ENCODE assay signal across 8 cellular contexts in genomic region chr15:32844118-32844711, GRCh38.
DNase-seq lines count a peak whose midpoint lies in the region; ATAC-seq and TF ChIP-seq lines count a peak whose summit lies in the region.

No MANE protein-coding gene starts in this region.

- H3K4me3 ChIP-seq in DND-41 (ENCODE audit: low read depth in 1 of 2, low read length in 2 of 2) (no peak overlapping the region), LNCaP clone FGC (ENCODE audit: low read depth, low read length) (no peak overlapping the region), ascending aorta (no peak overlapping the region), lung (no peak overlapping the region)

- no peak overlapping the region for H2AFZ ChIP-seq in DND-41 (ENCODE audit: low read depth, low read length)

- 78 to 82% methylated on average over 2 of the region's 2 CpGs for WGBS in lung, 2 donors

- no peaks in the 10 kb centered on the region for H4K20me1 ChIP-seq in DND-41 (ENCODE audit: insufficient read depth, low read length)

- peaks cover 3% of the 10 kb centered on the region for H3K27me3 ChIP-seq in DND-41 (ENCODE audit: insufficient read depth, low read length, poor library complexity)
- H3K27me3 ChIP-seq in ascending aorta, result no peaks in the 10 kb centered on the region
- no peaks in the 10 kb centered on the region for H3K27me3 ChIP-seq in lung (ENCODE audit: control insufficient read depth, insufficient read depth)

- no peak for DNase-seq in DND-41
- no peak for DNase-seq in LNCaP clone FGC (ENCODE audit: low read depth)
- DNase-seq in ascending aorta (ENCODE audit: low spot score in 2 of 2), result no peak
- DNase-seq in lung (ENCODE audit: low spot score), result no peak
- DNase-seq in cerebellum (ENCODE audit: low spot score), result no peak
- no peak for DNase-seq in NCI-H146 treated with DMSO at 0.1 percent for 48 hours (lab: John Stamatoyannopoulos, UW; ENCODE audit: unreplicated experiment)
- DNase-seq in activated CD4-positive, alpha-beta T cell treated with anti-CD3 and anti-CD28 coated beads, Interleukin-2, amount 50 U/mL, for 4 hours, result no peak

- H3K9me3 ChIP-seq in DND-41 (ENCODE audit: insufficient read depth, low read length, severe bottlenecking) (no peaks in the 10 kb centered on the region), ascending aorta (no peaks in the 10 kb centered on the region), lung (ENCODE audit: control insufficient read depth in 2 of 2, insufficient read depth in 1 of 2, low read length in 1 of 2) (peaks cover 0 to 2% of the 10 kb centered on the region in 2 donors)

- no peaks in the 10 kb centered on the region for H3K4me1 ChIP-seq in DND-41 (ENCODE audit: insufficient read depth, low read length)
- H3K4me1 ChIP-seq in ascending aorta, result no peaks in the 10 kb centered on the region
- no peaks in the 10 kb centered on the region for H3K4me1 ChIP-seq in lung (ENCODE audit: control insufficient read depth in 2 of 2, insufficient read depth in 2 of 2, low read length in 2 of 2)

- no peaks in the 10 kb centered on the region for H3K79me2 ChIP-seq in DND-41 (ENCODE audit: insufficient read depth, low read length)

- intact Hi-C loops in ascending aorta (cut with DNase I), result loop anchor here (2.0 to 5.0 kb wide), 3 partner anchors 113 to 182 kb away; no protein-coding TSS in a partner anchor

- H3K27ac ChIP-seq in DND-41 (ENCODE audit: low read length), result no peak overlapping the region
- no peak overlapping the region for H3K27ac ChIP-seq in ascending aorta
- H3K27ac ChIP-seq in lung (ENCODE audit: low read depth in 1 of 2, low read length in 1 of 2), result no peak overlapping the region

- H3K36me3 ChIP-seq in DND-41 (ENCODE audit: insufficient read depth, low read length), result no peaks in the 10 kb centered on the region
- no peaks in the 10 kb centered on the region for H3K36me3 ChIP-seq in ascending aorta
- H3K36me3 ChIP-seq in lung (ENCODE audit: control insufficient read depth in 2 of 2, insufficient read depth in 2 of 2, low read length in 2 of 2), result no peaks in the 10 kb centered on the region

- TF ChIP-seq CTCF in DND-41 (IDR thresholded peaks at IDR 0.05; ENCODE audit: borderline replicate concordance, extremely low read depth, low read length, poor library complexity, severe bottlenecking) (peak; percentile 67), LNCaP clone FGC (IDR thresholded peaks at IDR 0.05; ENCODE audit: control insufficient read depth, extremely low read depth, insufficient read depth) (peak; percentile 81), ascending aorta (IDR thresholded peaks at IDR 0.05) (peak; percentile 27 to 67 (median 57)), lung (IDR thresholded peaks at IDR 0.05; ENCODE audit: control extremely low read depth, extremely low read depth) (peak; percentile 10)

- no peak for ATAC-seq in DND-41 (ENCODE audit: insufficient read depth, low read depth)
- no peak for ATAC-seq in lung (ENCODE audit: insufficient read depth, low FRiP score)
- ATAC-seq in GM21360 (IDR thresholded peaks at IDR 0.05; ENCODE audit: unreplicated experiment), result no peak

- no peak overlapping the region for H3K4me2 ChIP-seq in DND-41 (ENCODE audit: insufficient read depth, low read length)

- H3K9ac ChIP-seq in DND-41 (ENCODE audit: low read depth, low read length), result no peak overlapping the region

Comparison
In these comparisons a context has a peak if more than half of its experiments do, and no peak if none do; other contexts are left out.
1. CTCF ChIP-seq: peak in every context shown above with its lines; median percentile 81 in LNCaP clone FGC; 67 in DND-41; 57 in ascending aorta; 10 in lung.